Comparison of ENCODE assay signal across 10 cellular contexts in genomic region chr1:18922848-18923475, GRCh38. TPM values are rescaled to one million over a fixed set of nuclear protein-coding genes. Genes with fewer than 3 reads are reported as not detected.
DNase-seq lines count a peak whose midpoint lies in the region; ATAC-seq and TF ChIP-seq lines count a peak whose summit lies in the region.
"Had no signal": no experiment of that assay in that cellular context is flagged by ENCODE, and none has a peak within 500 bp of the region (broad histone marks: within the 10 kb centered on the region; RNA-seq: fewer than 3 reads in every experiment).

No MANE protein-coding gene starts in this region.

- TF ChIP-seq CTCF in Caco-2 (IDR thresholded peaks at IDR 0.05; ENCODE audit: insufficient read depth in 1 of 2, low read depth in 1 of 2, low read length in 1 of 2, severe bottlenecking in 1 of 2, unreplicated experiment in 1 of 2) (no peak), glutamatergic neuron (IDR thresholded peaks at IDR 0.05; ENCODE audit: partially characterized antibody, unreplicated experiment) (no peak)

- H3K27ac ChIP-seq in SJSA1 = peak overlapping the region; percentile 63

- H3K27ac Mint-ChIP-seq in Caco-2 (ENCODE audit: unreplicated experiment) (peak overlapping the region; percentile 12), glutamatergic neuron (ENCODE audit: unreplicated experiment) (peak overlapping the region; percentile 100)

- H3K36me3 ChIP-seq in Caco-2 (ENCODE audit: control insufficient read depth, insufficient read depth, low read length) (no peaks in the 10 kb centered on the region), SJSA1 (peaks cover 35% of the 10 kb centered on the region)

- CTCF ChIA-PET in Caco-2 (lab: Charles Lee) = interaction anchor here (0.7 to 1.5 kb wide), 2 partner anchors 10 to 28 kb away, joined by 3 to 5 read pairs; no protein-coding TSS in a partner anchor

- H3K9me3 Mint-ChIP-seq in Caco-2 (ENCODE audit: unreplicated experiment) = no peaks in the 10 kb centered on the region
- H3K9me3 Mint-ChIP-seq in glutamatergic neuron (ENCODE audit: unreplicated experiment) = peaks cover 38% of the 10 kb centered on the region

- no peaks in the 10 kb centered on the region for H3K9me3 ChIP-seq in Caco-2
- no peaks in the 10 kb centered on the region for H3K9me3 ChIP-seq in SJSA1 (replicated peaks)

- H3K4me3 Mint-ChIP-seq in Caco-2 (ENCODE audit: unreplicated experiment) (no peak overlapping the region), glutamatergic neuron (ENCODE audit: unreplicated experiment) (peak overlapping the region; percentile 88)

- intact Hi-C loops in Caco-2 (cut with micrococcal nuclease; ENCODE audit: unreplicated experiment) (no loop called here), sciatic nerve (cut with DNase I) (no loop called here)

- H3K36me3 Mint-ChIP-seq in Caco-2 (ENCODE audit: insufficient read depth, unreplicated experiment) (no peaks in the 10 kb centered on the region), glutamatergic neuron (ENCODE audit: unreplicated experiment) (no peaks in the 10 kb centered on the region)

- H3K27me3 Mint-ChIP-seq in Caco-2 (ENCODE audit: insufficient read depth, unreplicated experiment) = no peaks in the 10 kb centered on the region
- peaks cover 17% of the 10 kb centered on the region for H3K27me3 Mint-ChIP-seq in glutamatergic neuron (ENCODE audit: unreplicated experiment)

- H3K4me1 Mint-ChIP-seq in Caco-2 (ENCODE audit: low read depth, unreplicated experiment) (no peaks in the 10 kb centered on the region), glutamatergic neuron (ENCODE audit: low read depth, unreplicated experiment) (peaks cover 55% of the 10 kb centered on the region)

- no peaks in the 10 kb centered on the region for H3K27me3 ChIP-seq in Caco-2 (replicated peaks; ENCODE audit: control insufficient read depth, insufficient read depth, low read length)
- no peaks in the 10 kb centered on the region for H3K27me3 ChIP-seq in SJSA1 (replicated peaks)

- peaks cover 12% of the 10 kb centered on the region for H3K4me1 ChIP-seq in Caco-2
- H3K4me1 ChIP-seq in SJSA1 (replicated peaks) = peaks cover 49% of the 10 kb centered on the region

- POLR2A ChIA-PET in Caco-2 (lab: Charles Lee) = no interaction called here

- peak; percentile 34 for ATAC-seq in sciatic nerve

- no peak overlapping the region for H3K4me3 ChIP-seq in Caco-2 (ENCODE audit: low read depth, low read length)
- no peak overlapping the region for H3K4me3 ChIP-seq in SJSA1

- BruUV-seq in Caco-2 (replicated peaks; lab: Mats Ljungman, UMichigan) = no TSS peak

- no peak for DNase-seq in Caco-2
- DNase-seq in SJSA1 (ENCODE audit: low read depth in 1 of 2, low spot score in 2 of 2) = no peak
- DNase-seq in glutamatergic neuron = no peak
- no peak for DNase-seq in sciatic nerve (ENCODE audit: low spot score)
- DNase-seq in activated gamma-delta T cell treated with Interleukin-2 at 50 U/mL for 16 hours = no peak
- DNase-seq in COLO829 (ENCODE audit: low spot score) = no peak
- no peak for DNase-seq in COR-L47 (lab: John Stamatoyannopoulos, UW)
- no peak for DNase-seq in hippocampal formation (lab: John Stamatoyannopoulos, UW)
- DNase-seq: effector CD4-positive, alpha-beta T cell; Kasumi-1 had no signal

RNA-seq across cellular contexts. Expression of gene ALDH4A1, which starts 20.6 kb away (rescaled TPM):
- total RNA-seq in Caco-2 (2022) = 15.3 and 18.0 TPM in 2 replicates
- total RNA-seq in SJSA1 (2014; rRNA removed; shearing (Covaris generic)) = 5.6 and 10.8 TPM in 2 replicates
- 28.9 TPM for total RNA-seq in glutamatergic neuron (ENCODE audit: unreplicated experiment)
- 13.0 TPM for total RNA-seq in sciatic nerve

RNA-seq across cellular contexts. Expression of gene IFFO2, which starts 33.5 kb away (rescaled TPM):
- total RNA-seq in Caco-2 (2022) = 18.7 and 23.7 TPM in 2 replicates
- 11.4 and 15.3 TPM in 2 replicates for total RNA-seq in SJSA1 (2014; rRNA removed; shearing (Covaris generic))
- total RNA-seq in glutamatergic neuron (ENCODE audit: unreplicated experiment) = 107 TPM
- total RNA-seq in sciatic nerve = 5.4 TPM
